16 cellular contexts compared by ENCODE assay signal in the genomic region with DNA sequence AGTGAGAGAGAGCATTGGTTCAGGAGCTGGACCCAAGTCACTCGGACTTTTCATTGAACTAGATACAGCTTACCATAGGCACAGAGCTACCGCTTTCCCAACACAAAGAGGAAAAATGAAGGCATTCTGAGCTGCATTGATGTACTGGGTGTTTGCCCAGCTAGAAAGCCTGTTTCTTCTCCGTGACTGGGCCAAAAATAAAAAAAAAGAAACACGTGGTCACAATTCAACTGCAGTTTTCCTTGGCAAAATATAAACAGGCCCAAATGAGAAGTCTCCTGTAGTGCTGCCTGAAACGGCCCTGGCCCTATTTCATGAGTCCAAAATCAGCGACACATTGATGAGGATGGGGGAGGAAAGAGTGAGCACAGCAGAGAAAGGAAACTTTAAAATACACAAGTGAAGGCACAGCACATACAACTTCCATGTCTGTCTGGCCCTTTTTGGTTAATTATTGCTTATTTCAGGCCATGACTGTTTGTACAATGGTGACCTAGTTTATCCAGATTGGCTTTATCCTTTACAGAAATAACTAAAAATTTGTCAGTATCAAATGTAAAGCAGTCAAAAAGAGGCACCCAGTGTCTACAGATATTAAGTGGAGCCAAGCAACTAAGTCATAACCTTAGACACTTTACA.
A peak's percentile ranks its signal among the peaks of the same experiment; 100 is the strongest.
DNase-seq lines count a peak whose midpoint lies in the region; ATAC-seq, FAIRE-seq and TF ChIP-seq lines count a peak whose summit lies in the region.
"Had no signal": no experiment of that assay in that cellular context is flagged by ENCODE, and none has a peak within 500 bp of the region (broad histone marks: within the 10 kb centered on the region; RNA-seq: fewer than 3 reads in every experiment).

No MANE protein-coding gene starts in this region.

- intact Hi-C loops in heart right ventricle (cut with DNase I): no loop called here
- intact Hi-C loops in vagina (cut with DNase I): no loop called here
- intact Hi-C loops in pancreas (cut with DNase I): no loop called here

- 41 to 51% methylated on average over 6 of the region's 6 CpGs for WGBS in heart right ventricle, 2 donors
- WGBS in pancreas, 2 donors: 56 to 61% methylated on average over 6 of the region's 6 CpGs

- peak overlapping the region; percentile 49 for H3K27ac ChIP-seq in caudate nucleus (ENCODE audit: low read depth, low read length)
- H3K27ac ChIP-seq in heart right ventricle: peak overlapping the region in 4 of 10 donors; percentile 14 to 55 (median 36)
- H3K27ac ChIP-seq in muscle layer of duodenum (ENCODE audit: low read length): peak overlapping the region; percentile 7
- H3K27ac ChIP-seq in vagina: peak overlapping the region; percentile 28
- H3K27ac ChIP-seq in pancreas: no peak overlapping the region
- H3K27ac ChIP-seq: brain microvascular endothelial cell had no signal

- TF ChIP-seq CTCF in heart right ventricle (IDR thresholded peaks at IDR 0.05): no peak
- no peak for TF ChIP-seq CTCF in vagina (IDR thresholded peaks at IDR 0.05)
- no peak for TF ChIP-seq CTCF in pancreas (IDR thresholded peaks at IDR 0.05)

- H3K9me3 ChIP-seq in heart right ventricle (no peaks in the 10 kb centered on the region), muscle layer of duodenum (ENCODE audit: control insufficient read depth in 1 of 2, low read length in 2 of 2) (no peaks in the 10 kb centered on the region), vagina (no peaks in the 10 kb centered on the region), pancreas (no peaks in the 10 kb centered on the region)

- H3K36me3 ChIP-seq in heart right ventricle: no peaks in the 10 kb centered on the region
- H3K36me3 ChIP-seq in muscle layer of duodenum (ENCODE audit: control insufficient read depth in 1 of 2, insufficient read depth in 2 of 2, low read length in 2 of 2): no peaks in the 10 kb centered on the region
- H3K36me3 ChIP-seq in vagina: no peaks in the 10 kb centered on the region
- no peaks in the 10 kb centered on the region for H3K36me3 ChIP-seq in pancreas
- H3K36me3 ChIP-seq: brain microvascular endothelial cell had no signal

- TF ChIP-seq POLR2A in vagina (IDR thresholded peaks at IDR 0.05): no peak

- DNase-seq in caudate nucleus (lab: John Stamatoyannopoulos, UW): peak in 27 of 61 donors; percentile 2 to 66 (median 24)
- no peak for DNase-seq in heart right ventricle
- no peak for DNase-seq in vagina (ENCODE audit: extremely low spot score in 2 of 2)
- DNase-seq in SIG-M5 treated with dmso at 0.1 percent for 504 hours (lab: John Stamatoyannopoulos, UW; ENCODE audit: unreplicated experiment): no peak
- no peak for DNase-seq in pancreas
- no peak for DNase-seq in glomerular visceral epithelial cell (ENCODE audit: extremely low spot score)
- DNase-seq: activated gamma-delta T cell; brain microvascular endothelial cell; DMS79 treated with DMSO at 0.1 percent for 48 hours; effector memory CD8-positive, alpha-beta T cell; KBM-7; kidney; natural killer cell; NCI-H2227 treated with DMSO at 0.1 percent for 48 hours had no signal

- no peak for FAIRE-seq in pancreas (lab: Jason Lieb, UNC)
- FAIRE-seq: frontal cortex, kidney had no signal

- no peak overlapping the region for H3K4me3 ChIP-seq in heart right ventricle
- H3K4me3 ChIP-seq in muscle layer of duodenum (ENCODE audit: low read depth in 1 of 2, low read length in 2 of 2): no peak overlapping the region
- no peak overlapping the region for H3K4me3 ChIP-seq in vagina
- no peak overlapping the region for H3K4me3 ChIP-seq in pancreas

- peak in 6 of 8 donors; percentile 35 to 55 (median 49) for ATAC-seq in heart right ventricle
- no peak for ATAC-seq in pancreas
- ATAC-seq: effector memory CD8-positive, alpha-beta T cell; natural killer cell had no signal

- no peaks in the 10 kb centered on the region for H3K27me3 ChIP-seq in heart right ventricle
- no peaks in the 10 kb centered on the region for H3K27me3 ChIP-seq in muscle layer of duodenum (ENCODE audit: low read depth, low read length)
- H3K27me3 ChIP-seq in vagina: no peaks in the 10 kb centered on the region
- no peaks in the 10 kb centered on the region for H3K27me3 ChIP-seq in pancreas

- peaks cover 3 to 55% (median 28%) of the 10 kb centered on the region in 9 donors for H3K4me1 ChIP-seq in heart right ventricle
- peaks cover 14 to 57% of the 10 kb centered on the region in 2 donors for H3K4me1 ChIP-seq in muscle layer of duodenum (ENCODE audit: control insufficient read depth in 1 of 2, insufficient read depth in 2 of 2, low read length in 2 of 2)
- peaks cover 4% of the 10 kb centered on the region for H3K4me1 ChIP-seq in vagina
- H3K4me1 ChIP-seq in pancreas: peaks cover 0 to 4% (median 3%) of the 10 kb centered on the region in 3 donors

Comparison
In these comparisons a context has a peak if more than half of its experiments do, and no peak if none do; other contexts are left out.
1. H3K27ac ChIP-seq: peak in caudate nucleus (single experiment), muscle layer of duodenum (single experiment) and vagina (single experiment); none in pancreas (0 of 4).
2. ATAC-seq: peak in heart right ventricle (6 of 8); none in pancreas (0 of 4).